22 cellular contexts compared by ENCODE assay signal in the genomic region with DNA sequence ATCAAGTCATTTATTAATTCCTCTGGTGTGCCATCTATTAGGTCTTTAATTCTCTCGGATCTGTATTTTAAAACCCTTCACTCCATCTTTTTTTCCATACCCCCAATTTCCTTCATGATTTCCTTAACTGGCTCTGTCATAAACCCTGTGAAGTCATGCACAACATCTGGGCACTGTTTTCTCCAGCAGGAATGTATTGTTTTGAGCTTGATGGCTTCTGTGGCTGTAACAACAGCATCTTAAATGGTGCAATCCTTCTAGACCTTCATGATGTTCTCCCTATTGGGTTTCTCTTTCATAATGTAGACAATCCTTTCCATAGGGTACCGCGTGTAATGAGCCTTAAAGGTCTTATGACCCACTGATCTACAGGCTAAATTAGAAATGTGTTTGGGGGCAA.
"Had no signal": no experiment of that assay in that cellular context is flagged by ENCODE, and none has a peak within 500 bp of the region (broad histone marks: within the 10 kb centered on the region; RNA-seq: fewer than 3 reads in every experiment).

No MANE protein-coding gene starts in this region.

- H3K4me1 ChIP-seq: neural progenitor cell, sigmoid colon, uterus had no signal

- H3K4me2 ChIP-seq: neural progenitor cell had no signal

- H3K9me3 ChIP-seq: prostate gland, upper lobe of right lung had no signal

- DNase-seq: cerebellar nuclear complex; cortex of kidney; effector CD4-positive, alpha-beta T cell; hypothalamus; immature natural killer cell; islet precursor cell; kidney glomerular epithelial cell; left ventricle myocardium superior; mucosa of descending colon; naive B cell; right cardiac atrium; sigmoid colon; spleen; stimulated activated CD4-positive, alpha-beta T cell treated with anti-CD3 and anti-CD28 coated beads, Interleukin-4, amount 100 ng/mL, for 4 hours; stimulated activated naive CD8-positive, alpha-beta T cell treated with anti-CD3 and anti-CD28 coated beads, Interleukin-15, Interleukin-2, amounts not matched to agents 100 U/mL and 50 U/mL, for 24 hours; transverse colon; upper lobe of right lung; uterus had no signal

- H3K27me3 ChIP-seq: neural progenitor cell, sigmoid colon, spleen, transverse colon, upper lobe of right lung, uterus had no signal

- H3K36me3 ChIP-seq: prostate gland, sigmoid colon, upper lobe of right lung, uterus had no signal

- FAIRE-seq: frontal cortex had no signal

- H3K9ac ChIP-seq: neural progenitor cell had no signal

- H3K4me3 ChIP-seq: lung, mucosa of descending colon, neural progenitor cell, prostate gland, sigmoid colon, spleen, transverse colon, upper lobe of right lung, uterus had no signal

- H3K27ac ChIP-seq: neural progenitor cell, prostate gland, sigmoid colon, spleen, transverse colon, upper lobe of right lung, uterus had no signal
